In the genomic region with DNA sequence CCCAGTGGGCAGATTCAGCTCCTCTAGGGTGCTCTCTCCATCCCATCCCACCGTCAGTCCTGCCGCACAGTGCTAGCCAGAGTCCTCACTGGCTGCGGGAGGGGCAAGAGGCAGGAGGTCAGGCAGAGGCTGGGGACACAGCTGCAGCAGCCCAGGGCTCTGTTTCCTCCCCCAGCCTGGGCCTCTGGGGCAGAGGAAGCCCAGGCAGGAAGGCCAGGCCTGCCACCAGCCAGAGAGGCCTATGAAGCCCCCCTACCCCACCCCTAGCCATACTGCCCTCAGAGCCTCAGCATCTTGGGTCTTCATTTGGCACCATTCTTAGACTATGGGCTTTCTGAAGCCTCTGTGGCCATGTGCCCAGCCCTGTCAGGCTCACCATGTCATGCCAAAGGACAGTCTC, we compare ENCODE assay signal across 20 cellular contexts. TPM values are rescaled to one million over a fixed set of nuclear protein-coding genes. Genes with fewer than 3 reads are reported as not detected.
DNase-seq lines count a peak whose midpoint lies in the region; ATAC-seq and TF ChIP-seq lines count a peak whose summit lies in the region.
"Had no signal": no experiment of that assay in that cellular context is flagged by ENCODE, and none has a peak within 500 bp of the region (broad histone marks: within the 10 kb centered on the region; RNA-seq: fewer than 3 reads in every experiment).

No MANE protein-coding gene starts in this region.

- no peaks in the 10 kb centered on the region for H3K79me2 ChIP-seq in ACC112 (ENCODE audit: control insufficient read depth, insufficient read depth, low read length, unreplicated experiment)

- peaks cover 40% of the 10 kb centered on the region for H3K27me3 Mint-ChIP-seq in dendritic cell treated with granulocyte-macrophage colony-stimulating factor and Interleukin-4, amounts not matched to agents 40 ng/mL and 50 ng/mL, for 4 days

- H2AFZ ChIP-seq in ACC112 (ENCODE audit: low read length, unreplicated experiment): peak overlapping the region; percentile 22

- TF ChIP-seq CTCF in left lung (IDR thresholded peaks at IDR 0.05): no peak
- no peak for TF ChIP-seq CTCF in gastrocnemius medialis (IDR thresholded peaks at IDR 0.05 in 4 of 5, conservative IDR thresholded peaks at IDR 0.05 in 1 of 5)

- peak overlapping the region; percentile 38 for H3K4me3 ChIP-seq in ACC112 (ENCODE audit: low read depth, low read length)
- peak overlapping the region in 1 of 2 donors; percentile 51 for H3K4me3 ChIP-seq in left lung
- peak overlapping the region; percentile 10 to 36 (median 18) for H3K4me3 ChIP-seq in gastrocnemius medialis
- H3K4me3 ChIP-seq: A549, SK-N-MC had no signal

- peaks cover 71% of the 10 kb centered on the region for H3K4me1 Mint-ChIP-seq in dendritic cell treated with granulocyte-macrophage colony-stimulating factor and Interleukin-4, amounts not matched to agents 40 ng/mL and 50 ng/mL, for 4 days (ENCODE audit: low read depth)

- peak overlapping the region; percentile 32 for H3K4me3 Mint-ChIP-seq in dendritic cell treated with granulocyte-macrophage colony-stimulating factor and Interleukin-4, amounts not matched to agents 40 ng/mL and 50 ng/mL, for 4 days
- H3K4me3 Mint-ChIP-seq: activated T-helper 1 cell treated with anti-CD3 and anti-CD28 coated beads, Interleukin-12 subunit alpha, Interleukin-12 subunit beta, Interleukin-2, Interleukin-4 antibody, amounts not matched to agents 30 ng/mL and 10 ng/mL and 1 ng/mL, durations not matched to agents 14 hours and 24 hours and 36 hours; CD8-positive, alpha-beta T cell; stimulated activated naive CD8-positive, alpha-beta T cell treated with anti-CD3 and anti-CD28 coated beads, Interleukin-15, Interleukin-2, amounts not matched to agents 100 ng/mL and 50 ng/mL, for 24 hours had no signal

- DNase-seq in left lung (peak in 1 of 2 donors; percentile 56), gastrocnemius medialis (no peak), activated T-cell treated with anti-CD3 and anti-CD28 coated beads for 4 hours (no peak), SW 1271 (lab: John Stamatoyannopoulos, UW) (no peak)
- DNase-seq: activated CD4-positive, alpha-beta T cell treated with anti-CD3 and anti-CD28 coated beads, Interleukin-2, amount 50 U/mL, for 48 hours; CD8-positive, alpha-beta T cell; hypothalamus; Kasumi-1; NCI-H1436 treated with DMSO at 0.1 percent for 48 hours; NCI-H510A treated with DMSO at 0.1 percent for 48 hours had no signal

- H3K36me3 Mint-ChIP-seq in dendritic cell treated with granulocyte-macrophage colony-stimulating factor and Interleukin-4, amounts not matched to agents 40 ng/mL and 50 ng/mL, for 4 days (ENCODE audit: low read depth): peaks cover 8% of the 10 kb centered on the region
- H3K36me3 Mint-ChIP-seq: CD8-positive, alpha-beta T cell had no signal

- intact Hi-C loops in dendritic cell treated with granulocyte-macrophage colony-stimulating factor and Interleukin-4, amounts not matched to agents 40 ng/mL and 50 ng/mL, for 4 days (cut with micrococcal nuclease): no loop called here
- intact Hi-C loops in left lung (cut with DNase I): no loop called here
- intact Hi-C loops in gastrocnemius medialis (cut with DNase I; ENCODE audit: low total_unique reads): no loop called here

- H3K27me3 ChIP-seq in ACC112 (ENCODE audit: insufficient read depth, low read length) (no peaks in the 10 kb centered on the region), left lung (peaks cover 12 to 35% of the 10 kb centered on the region in 2 donors), gastrocnemius medialis (peaks cover 12 to 18% (median 15%) of the 10 kb centered on the region in 3 donors)

- H3K36me3 ChIP-seq in ACC112 (ENCODE audit: insufficient read depth, low read length) (no peaks in the 10 kb centered on the region), left lung (peaks cover 0 to 11% of the 10 kb centered on the region in 2 donors), gastrocnemius medialis (no peaks in the 10 kb centered on the region)
- H3K36me3 ChIP-seq: neutrophil had no signal

- ATAC-seq in left lung: no peak
- no peak for ATAC-seq in gastrocnemius medialis
- ATAC-seq in GM21447 (IDR thresholded peaks at IDR 0.05; ENCODE audit: unreplicated experiment): no peak
- no peak for ATAC-seq in GM19023 (IDR thresholded peaks at IDR 0.05; ENCODE audit: unreplicated experiment)
- ATAC-seq: A549; CD8-positive, alpha-beta T cell; left colon had no signal

- H3K9me3 ChIP-seq in left lung (no peaks in the 10 kb centered on the region), gastrocnemius medialis (no peaks in the 10 kb centered on the region)
- H3K9me3 ChIP-seq: A549, neutrophil had no signal

- TF ChIP-seq POLR2A in gastrocnemius medialis (IDR thresholded peaks at IDR 0.05): no peak

- in situ Hi-C loops in gastrocnemius medialis (cut with MboI; ENCODE audit: low sequenced_read_pairs in 4 of 4): no loop called here

- H3K9me3 Mint-ChIP-seq in dendritic cell treated with granulocyte-macrophage colony-stimulating factor and Interleukin-4, amounts not matched to agents 40 ng/mL and 50 ng/mL, for 4 days: no peaks in the 10 kb centered on the region
- H3K9me3 Mint-ChIP-seq: activated T-helper 1 cell treated with anti-CD3 and anti-CD28 coated beads, Interleukin-12 subunit alpha, Interleukin-12 subunit beta, Interleukin-2, Interleukin-4 antibody, amounts not matched to agents 30 ng/mL and 10 ng/mL and 1 ng/mL, durations not matched to agents 14 hours and 24 hours and 36 hours; CD8-positive, alpha-beta T cell; stimulated activated naive CD8-positive, alpha-beta T cell treated with anti-CD3 and anti-CD28 coated beads, Interleukin-15, Interleukin-2, amounts not matched to agents 100 ng/mL and 50 ng/mL, for 24 hours had no signal

- H3K27ac Mint-ChIP-seq in dendritic cell treated with granulocyte-macrophage colony-stimulating factor and Interleukin-4, amounts not matched to agents 40 ng/mL and 50 ng/mL, for 4 days: peak overlapping the region; percentile 79
- H3K27ac Mint-ChIP-seq: activated T-helper 1 cell treated with anti-CD3 and anti-CD28 coated beads, Interleukin-12 subunit alpha, Interleukin-12 subunit beta, Interleukin-2, Interleukin-4 antibody, amounts not matched to agents 30 ng/mL and 10 ng/mL and 1 ng/mL, durations not matched to agents 14 hours and 24 hours and 36 hours; CD8-positive, alpha-beta T cell; stimulated activated naive CD8-positive, alpha-beta T cell treated with anti-CD3 and anti-CD28 coated beads, Interleukin-15, Interleukin-2, amounts not matched to agents 100 ng/mL and 50 ng/mL, for 24 hours had no signal

- H3K27ac ChIP-seq in ACC112 (ENCODE audit: low read depth, low read length) (no peak overlapping the region), left lung (peak overlapping the region; percentile 56 to 87), gastrocnemius medialis (peak overlapping the region; percentile 78 to 91 (median 86))
- H3K27ac ChIP-seq: A549, neutrophil, SK-N-MC had no signal

- peaks cover 29% of the 10 kb centered on the region for H3K4me1 ChIP-seq in ACC112 (ENCODE audit: control insufficient read depth, insufficient read depth, low read length, unreplicated experiment)
- peaks cover 18 to 67% of the 10 kb centered on the region in 2 donors for H3K4me1 ChIP-seq in left lung
- H3K4me1 ChIP-seq in gastrocnemius medialis: peaks cover 37 to 43% of the 10 kb centered on the region in 2 donors
- H3K4me1 ChIP-seq: A549 had no signal

RNA-seq across cellular contexts. Expression of a gene that starts 3.4 kb away (rescaled TPM):
- 100 to 1,000 TPM; 115 to 173 TPM for total RNA-seq in left lung
- total RNA-seq in gastrocnemius medialis: 10 to 100 TPM; 37.1 to 53.5 (median 43.3) TPM
- total RNA-seq: activated T-helper 1 cell treated with anti-CD3 and anti-CD28 coated beads, Interleukin-12 subunit alpha, Interleukin-12 subunit beta, Interleukin-2, Interleukin-4 antibody, amounts not matched to agents 30 ng/mL and 10 ng/mL and 1 ng/mL, durations not matched to agents 14 hours and 24 hours and 36 hours; CD8-positive, alpha-beta T cell had no signal

RNA-seq across cellular contexts. Expression of a gene that starts 22.8 kb away (rescaled TPM):
- not detected for total RNA-seq in left lung
- not detected for total RNA-seq in gastrocnemius medialis
- total RNA-seq: activated T-helper 1 cell treated with anti-CD3 and anti-CD28 coated beads, Interleukin-12 subunit alpha, Interleukin-12 subunit beta, Interleukin-2, Interleukin-4 antibody, amounts not matched to agents 30 ng/mL and 10 ng/mL and 1 ng/mL, durations not matched to agents 14 hours and 24 hours and 36 hours; CD8-positive, alpha-beta T cell; left colon had no signal

RNA-seq across cellular contexts. Expression of a gene that starts 40.8 kb away (rescaled TPM):
- total RNA-seq in left lung (10 to 100 TPM; 24.9 to 26.6 TPM), gastrocnemius medialis (10 to 100 TPM in 3 of 4 donors, 1 to 10 TPM in 1; 8.7 to 15.9 (median 10.1) TPM)
